ENCODE assay signal across 15 cellular contexts in genomic region chrX:72041901-72042859, GRCh38.
DNase-seq lines count a peak whose midpoint lies in the region; ATAC-seq and TF ChIP-seq lines count a peak whose summit lies in the region.
"Had no signal": no experiment of that assay in that cellular context is flagged by ENCODE, and none has a peak within 500 bp of the region (broad histone marks: within the 10 kb centered on the region; RNA-seq: fewer than 3 reads in every experiment).

No MANE protein-coding gene starts in this region.

- H3K9me3 ChIP-seq in fibroblast of lung (ENCODE audit: control insufficient read depth, insufficient read depth, low read depth, low read length) = no peaks in the 10 kb centered on the region
- H3K9me3 ChIP-seq in vagina = no peaks in the 10 kb centered on the region
- no peaks in the 10 kb centered on the region for H3K9me3 ChIP-seq in mucosa of descending colon
- H3K9me3 ChIP-seq: colonic mucosa, SJSA1 had no signal

- TF ChIP-seq POLR2A in vagina (IDR thresholded peaks at IDR 0.05) = no peak

- ATAC-seq in mucosa of descending colon (no peak), HG03521 (IDR thresholded peaks at IDR 0.05; ENCODE audit: unreplicated experiment) (no peak)
- ATAC-seq: activated T-cell treated with anti-CD3 and anti-CD28 coated beads, Interleukin-2, amount 50 U/mL, for 72 hours had no signal

- TF ChIP-seq CTCF in fibroblast of lung (conservative IDR thresholded peaks at IDR 0.05 in 1 of 2, IDR thresholded peaks at IDR 0.05 in 1 of 2; ENCODE audit: low read depth in 1 of 2, low read length in 2 of 2) (no peak), vagina (IDR thresholded peaks at IDR 0.05) (no peak), mucosa of descending colon (IDR thresholded peaks at IDR 0.05) (no peak)

- DNase-seq in NCI-H82 (lab: John Stamatoyannopoulos, UW) (peak; percentile 20), NCI-H82 treated with DMSO at 0.1 percent for 48 hours (lab: John Stamatoyannopoulos, UW; ENCODE audit: unreplicated experiment) (no peak), fibroblast of lung (ENCODE audit: low read depth in 2 of 2) (peak; percentile 63 to 72), myocyte (ENCODE audit: low read depth) (peak; percentile 50), vagina (ENCODE audit: extremely low spot score in 2 of 2) (no peak), C1 segment of cervical spinal cord (lab: John Stamatoyannopoulos, UW) (no peak), mucosa of descending colon (no peak)
- DNase-seq: activated CD4-positive, CD25-positive, alpha-beta regulatory T cell; activated T-cell treated with anti-CD3 and anti-CD28 coated beads, Interleukin-2, amount 50 U/mL, for 72 hours; colonic mucosa; DMS79; head of caudate nucleus; NCI-H526 treated with DMSO at 0.1 percent for 48 hours had no signal

- H3K4me2 ChIP-seq in fibroblast of lung (ENCODE audit: extremely low read depth, insufficient read depth, low read length) = no peak overlapping the region

- intact Hi-C loops in vagina (cut with DNase I) = no loop called here
- intact Hi-C loops in mucosa of descending colon (cut with DNase I, micrococcal nuclease) = no loop called here

- no peak overlapping the region for H3K9ac ChIP-seq in fibroblast of lung (ENCODE audit: insufficient read depth, low read length)

- H2AFZ ChIP-seq in fibroblast of lung (ENCODE audit: low read length) = no peak overlapping the region

- H3K79me2 ChIP-seq in fibroblast of lung (ENCODE audit: control insufficient read depth, insufficient read depth, low read length) = no peaks in the 10 kb centered on the region

- H3K27me3 ChIP-seq in fibroblast of lung (ENCODE audit: control insufficient read depth, insufficient read depth, low read length) = no peaks in the 10 kb centered on the region
- H3K27me3 ChIP-seq in vagina = no peaks in the 10 kb centered on the region
- H3K27me3 ChIP-seq: colonic mucosa, SJSA1 had no signal

- H3K27ac ChIP-seq in fibroblast of lung (ENCODE audit: insufficient read depth, low read length) (no peak overlapping the region), vagina (peak overlapping the region; percentile 36)
- H3K27ac ChIP-seq: colonic mucosa, SJSA1 had no signal

- H3K4me3 ChIP-seq in fibroblast of lung (replicated peaks in 1 of 4; ENCODE audit: control extremely low read depth in 1 of 4, insufficient read depth in 1 of 4, low read depth in 3 of 4, low read length in 4 of 4) (no peak overlapping the region), vagina (no peak overlapping the region), mucosa of descending colon (no peak overlapping the region)
- H3K4me3 ChIP-seq: colonic mucosa, SJSA1 had no signal

- no peaks in the 10 kb centered on the region for H4K20me1 ChIP-seq in fibroblast of lung (ENCODE audit: control insufficient read depth, extremely low read depth, insufficient read depth, low read length)

- H3K4me1 ChIP-seq in fibroblast of lung (ENCODE audit: control insufficient read depth, extremely low read depth, insufficient read depth, low read length) (no peaks in the 10 kb centered on the region), vagina (peaks cover 24% of the 10 kb centered on the region), mucosa of descending colon (ENCODE audit: low read depth) (no peaks in the 10 kb centered on the region)
- H3K4me1 ChIP-seq: colonic mucosa had no signal

- H3K36me3 ChIP-seq in fibroblast of lung (ENCODE audit: control insufficient read depth, insufficient read depth, low read length) (no peaks in the 10 kb centered on the region), vagina (no peaks in the 10 kb centered on the region), mucosa of descending colon (ENCODE audit: low read depth) (no peaks in the 10 kb centered on the region)
- H3K36me3 ChIP-seq: colonic mucosa, SJSA1 had no signal

Comparison
In these comparisons a context has a peak if more than half of its experiments do, and no peak if none do; other contexts are left out.
1. DNase-seq: peak in NCI-H82 (single experiment), fibroblast of lung (2 of 2) and myocyte (single experiment); none in NCI-H82 treated with DMSO at 0.1 percent for 48 hours (single experiment), vagina (0 of 2), C1 segment of cervical spinal cord (0 of 14) and mucosa of descending colon (0 of 3).